In the genomic region with DNA sequence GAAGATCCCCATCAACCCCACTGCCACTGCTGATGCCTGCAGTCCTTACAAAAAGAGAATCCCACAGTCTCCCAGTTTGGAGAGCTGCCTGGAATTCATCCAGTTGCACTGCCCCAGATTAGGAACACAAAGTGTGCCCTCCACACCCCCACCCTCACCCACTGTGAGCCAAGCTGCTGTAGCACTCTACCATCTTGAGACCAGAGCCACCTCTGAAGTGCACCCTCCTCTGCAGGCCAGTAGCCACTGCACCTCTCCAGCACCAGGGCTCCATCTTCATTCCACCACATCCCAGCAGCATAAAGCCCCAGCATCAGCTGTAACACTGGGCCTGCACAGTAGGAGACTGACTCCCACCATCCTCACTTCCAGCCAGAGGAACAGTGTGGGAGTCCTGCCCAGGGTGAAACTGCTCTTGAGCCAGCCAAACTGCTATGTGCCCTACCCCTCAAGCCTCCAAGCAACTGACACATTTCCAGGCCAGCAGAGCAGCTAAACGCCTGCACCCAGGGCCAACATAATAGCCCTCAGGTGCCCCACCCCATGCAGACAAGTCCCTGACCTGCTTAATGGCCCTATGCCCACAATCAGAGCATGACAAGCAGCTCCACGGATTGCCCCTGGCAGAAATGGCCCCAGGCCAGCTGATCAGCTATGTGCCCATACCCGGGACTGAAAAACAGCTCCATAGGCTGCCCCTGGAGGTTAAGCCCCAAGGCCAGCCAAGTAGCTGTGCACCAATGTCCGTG, we compare ENCODE assay signal across 2 cellular contexts.
TF ChIP-seq lines count a peak whose summit lies in the region.

No MANE protein-coding gene starts in this region.

TF ChIP-seq in GM23338, 12 proteins besides CTCF, POLR2A, EP300 and RAD21 (continued from another document):
- TF ChIP-seq, protein P1, sequence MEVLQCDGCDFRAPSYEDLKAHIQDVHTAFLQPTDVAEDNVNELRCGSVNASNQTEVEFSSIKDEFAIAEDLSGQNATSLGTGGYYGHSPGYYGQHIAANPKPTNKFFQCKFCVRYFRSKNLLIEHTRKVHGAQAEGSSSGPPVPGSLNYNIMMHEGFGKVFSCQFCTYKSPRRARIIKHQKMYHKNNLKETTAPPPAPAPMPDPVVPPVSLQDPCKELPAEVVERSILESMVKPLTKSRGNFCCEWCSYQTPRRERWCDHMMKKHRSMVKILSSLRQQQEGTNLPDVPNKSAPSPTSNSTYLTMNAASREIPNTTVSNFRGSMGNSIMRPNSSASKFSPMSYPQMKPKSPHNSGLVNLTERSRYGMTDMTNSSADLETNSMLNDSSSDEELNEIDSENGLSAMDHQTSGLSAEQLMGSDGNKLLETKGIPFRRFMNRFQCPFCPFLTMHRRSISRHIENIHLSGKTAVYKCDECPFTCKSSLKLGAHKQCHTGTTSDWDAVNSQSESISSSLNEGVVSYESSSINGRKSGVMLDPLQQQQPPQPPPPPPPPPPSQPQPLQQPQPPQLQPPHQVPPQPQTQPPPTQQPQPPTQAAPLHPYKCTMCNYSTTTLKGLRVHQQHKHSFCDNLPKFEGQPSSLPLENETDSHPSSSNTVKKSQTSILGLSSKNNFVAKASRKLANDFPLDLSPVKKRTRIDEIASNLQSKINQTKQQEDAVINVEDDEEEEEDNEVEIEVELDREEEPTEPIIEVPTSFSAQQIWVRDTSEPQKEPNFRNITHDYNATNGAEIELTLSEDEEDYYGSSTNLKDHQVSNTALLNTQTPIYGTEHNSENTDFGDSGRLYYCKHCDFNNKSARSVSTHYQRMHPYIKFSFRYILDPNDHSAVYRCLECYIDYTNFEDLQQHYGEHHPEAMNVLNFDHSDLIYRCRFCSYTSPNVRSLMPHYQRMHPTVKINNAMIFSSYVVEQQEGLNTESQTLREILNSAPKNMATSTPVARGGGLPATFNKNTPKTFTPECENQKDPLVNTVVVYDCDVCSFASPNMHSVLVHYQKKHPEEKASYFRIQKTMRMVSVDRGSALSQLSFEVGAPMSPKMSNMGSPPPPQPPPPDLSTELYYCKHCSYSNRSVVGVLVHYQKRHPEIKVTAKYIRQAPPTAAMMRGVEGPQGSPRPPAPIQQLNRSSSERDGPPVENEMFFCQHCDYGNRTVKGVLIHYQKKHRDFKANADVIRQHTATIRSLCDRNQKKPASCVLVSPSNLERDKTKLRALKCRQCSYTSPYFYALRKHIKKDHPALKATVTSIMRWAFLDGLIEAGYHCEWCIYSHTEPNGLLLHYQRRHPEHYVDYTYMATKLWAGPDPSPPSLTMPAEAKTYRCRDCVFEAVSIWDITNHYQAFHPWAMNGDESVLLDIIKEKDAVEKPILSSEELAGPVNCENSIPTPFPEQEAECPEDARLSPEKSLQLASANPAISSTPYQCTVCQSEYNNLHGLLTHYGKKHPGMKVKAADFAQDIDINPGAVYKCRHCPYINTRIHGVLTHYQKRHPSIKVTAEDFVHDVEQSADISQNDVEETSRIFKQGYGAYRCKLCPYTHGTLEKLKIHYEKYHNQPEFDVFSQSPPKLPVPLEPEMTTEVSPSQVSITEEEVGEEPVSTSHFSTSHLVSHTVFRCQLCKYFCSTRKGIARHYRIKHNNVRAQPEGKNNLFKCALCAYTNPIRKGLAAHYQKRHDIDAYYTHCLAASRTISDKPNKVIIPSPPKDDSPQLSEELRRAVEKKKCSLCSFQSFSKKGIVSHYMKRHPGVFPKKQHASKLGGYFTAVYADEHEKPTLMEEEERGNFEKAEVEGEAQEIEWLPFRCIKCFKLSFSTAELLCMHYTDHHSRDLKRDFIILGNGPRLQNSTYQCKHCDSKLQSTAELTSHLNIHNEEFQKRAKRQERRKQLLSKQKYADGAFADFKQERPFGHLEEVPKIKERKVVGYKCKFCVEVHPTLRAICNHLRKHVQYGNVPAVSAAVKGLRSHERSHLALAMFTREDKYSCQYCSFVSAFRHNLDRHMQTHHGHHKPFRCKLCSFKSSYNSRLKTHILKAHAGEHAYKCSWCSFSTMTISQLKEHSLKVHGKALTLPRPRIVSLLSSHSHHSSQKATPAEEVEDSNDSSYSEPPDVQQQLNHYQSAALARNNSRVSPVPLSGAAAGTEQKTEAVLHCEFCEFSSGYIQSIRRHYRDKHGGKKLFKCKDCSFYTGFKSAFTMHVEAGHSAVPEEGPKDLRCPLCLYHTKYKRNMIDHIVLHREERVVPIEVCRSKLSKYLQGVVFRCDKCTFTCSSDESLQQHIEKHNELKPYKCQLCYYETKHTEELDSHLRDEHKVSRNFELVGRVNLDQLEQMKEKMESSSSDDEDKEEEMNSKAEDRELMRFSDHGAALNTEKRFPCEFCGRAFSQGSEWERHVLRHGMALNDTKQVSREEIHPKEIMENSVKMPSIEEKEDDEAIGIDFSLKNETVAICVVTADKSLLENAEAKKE (CRISPR knock-in tag; IDR thresholded peaks at IDR 0.05): no peak
- TF ChIP-seq ZNF331 (CRISPR knock-in tag; IDR thresholded peaks at IDR 0.05; ENCODE audit: low read depth): no peak
- no peak for TF ChIP-seq ZNF114 (CRISPR knock-in tag; IDR thresholded peaks at IDR 0.05)
- TF ChIP-seq, protein P2, sequence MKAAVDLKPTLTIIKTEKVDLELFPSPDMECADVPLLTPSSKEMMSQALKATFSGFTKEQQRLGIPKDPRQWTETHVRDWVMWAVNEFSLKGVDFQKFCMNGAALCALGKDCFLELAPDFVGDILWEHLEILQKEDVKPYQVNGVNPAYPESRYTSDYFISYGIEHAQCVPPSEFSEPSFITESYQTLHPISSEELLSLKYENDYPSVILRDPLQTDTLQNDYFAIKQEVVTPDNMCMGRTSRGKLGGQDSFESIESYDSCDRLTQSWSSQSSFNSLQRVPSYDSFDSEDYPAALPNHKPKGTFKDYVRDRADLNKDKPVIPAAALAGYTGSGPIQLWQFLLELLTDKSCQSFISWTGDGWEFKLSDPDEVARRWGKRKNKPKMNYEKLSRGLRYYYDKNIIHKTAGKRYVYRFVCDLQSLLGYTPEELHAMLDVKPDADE (IDR thresholded peaks at IDR 0.05): no peak
- TF ChIP-seq STAT1 (IDR thresholded peaks at IDR 0.05; ENCODE audit: unreplicated experiment): no peak
- TF ChIP-seq EZH2 (IDR thresholded peaks at IDR 0.05; ENCODE audit: low read depth, unreplicated experiment): no peak
- no peak for TF ChIP-seq JUNB (IDR thresholded peaks at IDR 0.05; ENCODE audit: unreplicated experiment)

TF ChIP-seq in WTC11, 78 proteins besides CTCF, POLR2A, EP300 and RAD21 (continued from another document):
- TF ChIP-seq, protein P3, sequence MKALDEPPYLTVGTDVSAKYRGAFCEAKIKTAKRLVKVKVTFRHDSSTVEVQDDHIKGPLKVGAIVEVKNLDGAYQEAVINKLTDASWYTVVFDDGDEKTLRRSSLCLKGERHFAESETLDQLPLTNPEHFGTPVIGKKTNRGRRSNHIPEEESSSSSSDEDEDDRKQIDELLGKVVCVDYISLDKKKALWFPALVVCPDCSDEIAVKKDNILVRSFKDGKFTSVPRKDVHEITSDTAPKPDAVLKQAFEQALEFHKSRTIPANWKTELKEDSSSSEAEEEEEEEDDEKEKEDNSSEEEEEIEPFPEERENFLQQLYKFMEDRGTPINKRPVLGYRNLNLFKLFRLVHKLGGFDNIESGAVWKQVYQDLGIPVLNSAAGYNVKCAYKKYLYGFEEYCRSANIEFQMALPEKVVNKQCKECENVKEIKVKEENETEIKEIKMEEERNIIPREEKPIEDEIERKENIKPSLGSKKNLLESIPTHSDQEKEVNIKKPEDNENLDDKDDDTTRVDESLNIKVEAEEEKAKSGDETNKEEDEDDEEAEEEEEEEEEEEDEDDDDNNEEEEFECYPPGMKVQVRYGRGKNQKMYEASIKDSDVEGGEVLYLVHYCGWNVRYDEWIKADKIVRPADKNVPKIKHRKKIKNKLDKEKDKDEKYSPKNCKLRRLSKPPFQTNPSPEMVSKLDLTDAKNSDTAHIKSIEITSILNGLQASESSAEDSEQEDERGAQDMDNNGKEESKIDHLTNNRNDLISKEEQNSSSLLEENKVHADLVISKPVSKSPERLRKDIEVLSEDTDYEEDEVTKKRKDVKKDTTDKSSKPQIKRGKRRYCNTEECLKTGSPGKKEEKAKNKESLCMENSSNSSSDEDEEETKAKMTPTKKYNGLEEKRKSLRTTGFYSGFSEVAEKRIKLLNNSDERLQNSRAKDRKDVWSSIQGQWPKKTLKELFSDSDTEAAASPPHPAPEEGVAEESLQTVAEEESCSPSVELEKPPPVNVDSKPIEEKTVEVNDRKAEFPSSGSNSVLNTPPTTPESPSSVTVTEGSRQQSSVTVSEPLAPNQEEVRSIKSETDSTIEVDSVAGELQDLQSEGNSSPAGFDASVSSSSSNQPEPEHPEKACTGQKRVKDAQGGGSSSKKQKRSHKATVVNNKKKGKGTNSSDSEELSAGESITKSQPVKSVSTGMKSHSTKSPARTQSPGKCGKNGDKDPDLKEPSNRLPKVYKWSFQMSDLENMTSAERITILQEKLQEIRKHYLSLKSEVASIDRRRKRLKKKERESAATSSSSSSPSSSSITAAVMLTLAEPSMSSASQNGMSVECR (CRISPR knock-in tag; IDR thresholded peaks at IDR 0.05; ENCODE audit: borderline replicate concordance): no peak
- TF ChIP-seq, protein P4, sequence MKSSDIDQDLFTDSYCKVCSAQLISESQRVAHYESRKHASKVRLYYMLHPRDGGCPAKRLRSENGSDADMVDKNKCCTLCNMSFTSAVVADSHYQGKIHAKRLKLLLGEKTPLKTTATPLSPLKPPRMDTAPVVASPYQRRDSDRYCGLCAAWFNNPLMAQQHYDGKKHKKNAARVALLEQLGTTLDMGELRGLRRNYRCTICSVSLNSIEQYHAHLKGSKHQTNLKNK (CRISPR knock-in tag; IDR thresholded peaks at IDR 0.05): no peak
